1 cellular context compared by ENCODE assay signal in genomic region chr11:93718057-93718563, GRCh38.
TF ChIP-seq lines count a peak whose summit lies in the region.

No MANE protein-coding gene starts in this region.

TF ChIP-seq in K562, 482 proteins besides CTCF, POLR2A, EP300 and RAD21 (continued from another document and continues in another):
- TF ChIP-seq, protein P1, sequence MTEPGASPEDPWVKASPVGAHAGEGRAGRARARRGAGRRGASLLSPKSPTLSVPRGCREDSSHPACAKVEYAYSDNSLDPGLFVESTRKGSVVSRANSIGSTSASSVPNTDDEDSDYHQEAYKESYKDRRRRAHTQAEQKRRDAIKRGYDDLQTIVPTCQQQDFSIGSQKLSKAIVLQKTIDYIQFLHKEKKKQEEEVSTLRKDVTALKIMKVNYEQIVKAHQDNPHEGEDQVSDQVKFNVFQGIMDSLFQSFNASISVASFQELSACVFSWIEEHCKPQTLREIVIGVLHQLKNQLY (CRISPR knock-in tag; conservative IDR thresholded peaks at IDR 0.05), result no peak
- TF ChIP-seq MYNN (IDR thresholded peaks at IDR 0.05), result peak; percentile 90
- no peak for TF ChIP-seq MYNN (CRISPR knock-in tag; IDR thresholded peaks at IDR 0.05)
- 0 out of 2 replicates have a peak, but pooled peaks have one; percentile 5 for TF ChIP-seq ZNF354B (CRISPR knock-in tag; IDR thresholded peaks at IDR 0.05)
- TF ChIP-seq, protein P2, sequence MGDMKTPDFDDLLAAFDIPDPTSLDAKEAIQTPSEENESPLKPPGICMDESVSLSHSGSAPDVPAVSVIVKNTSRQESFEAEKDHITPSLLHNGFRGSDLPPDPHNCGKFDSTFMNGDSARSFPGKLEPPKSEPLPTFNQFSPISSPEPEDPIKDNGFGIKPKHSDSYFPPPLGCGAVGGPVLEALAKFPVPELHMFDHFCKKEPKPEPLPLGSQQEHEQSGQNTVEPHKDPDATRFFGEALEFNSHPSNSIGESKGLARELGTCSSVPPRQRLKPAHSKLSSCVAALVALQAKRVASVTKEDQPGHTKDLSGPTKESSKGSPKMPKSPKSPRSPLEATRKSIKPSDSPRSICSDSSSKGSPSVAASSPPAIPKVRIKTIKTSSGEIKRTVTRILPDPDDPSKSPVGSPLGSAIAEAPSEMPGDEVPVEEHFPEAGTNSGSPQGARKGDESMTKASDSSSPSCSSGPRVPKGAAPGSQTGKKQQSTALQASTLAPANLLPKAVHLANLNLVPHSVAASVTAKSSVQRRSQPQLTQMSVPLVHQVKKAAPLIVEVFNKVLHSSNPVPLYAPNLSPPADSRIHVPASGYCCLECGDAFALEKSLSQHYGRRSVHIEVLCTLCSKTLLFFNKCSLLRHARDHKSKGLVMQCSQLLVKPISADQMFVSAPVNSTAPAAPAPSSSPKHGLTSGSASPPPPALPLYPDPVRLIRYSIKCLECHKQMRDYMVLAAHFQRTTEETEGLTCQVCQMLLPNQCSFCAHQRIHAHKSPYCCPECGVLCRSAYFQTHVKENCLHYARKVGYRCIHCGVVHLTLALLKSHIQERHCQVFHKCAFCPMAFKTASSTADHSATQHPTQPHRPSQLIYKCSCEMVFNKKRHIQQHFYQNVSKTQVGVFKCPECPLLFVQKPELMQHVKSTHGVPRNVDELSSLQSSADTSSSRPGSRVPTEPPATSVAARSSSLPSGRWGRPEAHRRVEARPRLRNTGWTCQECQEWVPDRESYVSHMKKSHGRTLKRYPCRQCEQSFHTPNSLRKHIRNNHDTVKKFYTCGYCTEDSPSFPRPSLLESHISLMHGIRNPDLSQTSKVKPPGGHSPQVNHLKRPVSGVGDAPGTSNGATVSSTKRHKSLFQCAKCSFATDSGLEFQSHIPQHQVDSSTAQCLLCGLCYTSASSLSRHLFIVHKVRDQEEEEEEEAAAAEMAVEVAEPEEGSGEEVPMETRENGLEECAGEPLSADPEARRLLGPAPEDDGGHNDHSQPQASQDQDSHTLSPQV (IDR thresholded peaks at IDR 0.05), result peak; percentile 97
- TF ChIP-seq PKNOX1 (IDR thresholded peaks at IDR 0.05), result peak; percentile 30; the same call in 1 of the 2 replicates
- peak; percentile 57; the same call in 1 of the 2 replicates for TF ChIP-seq EHMT2 (IDR thresholded peaks at IDR 0.05)
- no peak for TF ChIP-seq ZBED1 (IDR thresholded peaks at IDR 0.05)
- TF ChIP-seq ERF (CRISPR knock-in tag; IDR thresholded peaks at IDR 0.05), result no peak
- no peak for TF ChIP-seq PCBP2 (IDR thresholded peaks at IDR 0.05; ENCODE audit: low read depth, low read length, poor library complexity, severe bottlenecking)
- TF ChIP-seq POLR3A (IDR thresholded peaks at IDR 0.05; ENCODE audit: borderline replicate concordance, extremely low read depth, insufficient read depth, insufficient read length), result no peak
- TF ChIP-seq ZNF764 (CRISPR knock-in tag; IDR thresholded peaks at IDR 0.05; ENCODE audit: low read depth), result no peak
- peak; percentile 48 for TF ChIP-seq ZNF134 (CRISPR knock-in tag; conservative IDR thresholded peaks at IDR 0.05)
- TF ChIP-seq ZNF140 (CRISPR knock-in tag; IDR thresholded peaks at IDR 0.05), result no peak
- TF ChIP-seq, protein P3, sequence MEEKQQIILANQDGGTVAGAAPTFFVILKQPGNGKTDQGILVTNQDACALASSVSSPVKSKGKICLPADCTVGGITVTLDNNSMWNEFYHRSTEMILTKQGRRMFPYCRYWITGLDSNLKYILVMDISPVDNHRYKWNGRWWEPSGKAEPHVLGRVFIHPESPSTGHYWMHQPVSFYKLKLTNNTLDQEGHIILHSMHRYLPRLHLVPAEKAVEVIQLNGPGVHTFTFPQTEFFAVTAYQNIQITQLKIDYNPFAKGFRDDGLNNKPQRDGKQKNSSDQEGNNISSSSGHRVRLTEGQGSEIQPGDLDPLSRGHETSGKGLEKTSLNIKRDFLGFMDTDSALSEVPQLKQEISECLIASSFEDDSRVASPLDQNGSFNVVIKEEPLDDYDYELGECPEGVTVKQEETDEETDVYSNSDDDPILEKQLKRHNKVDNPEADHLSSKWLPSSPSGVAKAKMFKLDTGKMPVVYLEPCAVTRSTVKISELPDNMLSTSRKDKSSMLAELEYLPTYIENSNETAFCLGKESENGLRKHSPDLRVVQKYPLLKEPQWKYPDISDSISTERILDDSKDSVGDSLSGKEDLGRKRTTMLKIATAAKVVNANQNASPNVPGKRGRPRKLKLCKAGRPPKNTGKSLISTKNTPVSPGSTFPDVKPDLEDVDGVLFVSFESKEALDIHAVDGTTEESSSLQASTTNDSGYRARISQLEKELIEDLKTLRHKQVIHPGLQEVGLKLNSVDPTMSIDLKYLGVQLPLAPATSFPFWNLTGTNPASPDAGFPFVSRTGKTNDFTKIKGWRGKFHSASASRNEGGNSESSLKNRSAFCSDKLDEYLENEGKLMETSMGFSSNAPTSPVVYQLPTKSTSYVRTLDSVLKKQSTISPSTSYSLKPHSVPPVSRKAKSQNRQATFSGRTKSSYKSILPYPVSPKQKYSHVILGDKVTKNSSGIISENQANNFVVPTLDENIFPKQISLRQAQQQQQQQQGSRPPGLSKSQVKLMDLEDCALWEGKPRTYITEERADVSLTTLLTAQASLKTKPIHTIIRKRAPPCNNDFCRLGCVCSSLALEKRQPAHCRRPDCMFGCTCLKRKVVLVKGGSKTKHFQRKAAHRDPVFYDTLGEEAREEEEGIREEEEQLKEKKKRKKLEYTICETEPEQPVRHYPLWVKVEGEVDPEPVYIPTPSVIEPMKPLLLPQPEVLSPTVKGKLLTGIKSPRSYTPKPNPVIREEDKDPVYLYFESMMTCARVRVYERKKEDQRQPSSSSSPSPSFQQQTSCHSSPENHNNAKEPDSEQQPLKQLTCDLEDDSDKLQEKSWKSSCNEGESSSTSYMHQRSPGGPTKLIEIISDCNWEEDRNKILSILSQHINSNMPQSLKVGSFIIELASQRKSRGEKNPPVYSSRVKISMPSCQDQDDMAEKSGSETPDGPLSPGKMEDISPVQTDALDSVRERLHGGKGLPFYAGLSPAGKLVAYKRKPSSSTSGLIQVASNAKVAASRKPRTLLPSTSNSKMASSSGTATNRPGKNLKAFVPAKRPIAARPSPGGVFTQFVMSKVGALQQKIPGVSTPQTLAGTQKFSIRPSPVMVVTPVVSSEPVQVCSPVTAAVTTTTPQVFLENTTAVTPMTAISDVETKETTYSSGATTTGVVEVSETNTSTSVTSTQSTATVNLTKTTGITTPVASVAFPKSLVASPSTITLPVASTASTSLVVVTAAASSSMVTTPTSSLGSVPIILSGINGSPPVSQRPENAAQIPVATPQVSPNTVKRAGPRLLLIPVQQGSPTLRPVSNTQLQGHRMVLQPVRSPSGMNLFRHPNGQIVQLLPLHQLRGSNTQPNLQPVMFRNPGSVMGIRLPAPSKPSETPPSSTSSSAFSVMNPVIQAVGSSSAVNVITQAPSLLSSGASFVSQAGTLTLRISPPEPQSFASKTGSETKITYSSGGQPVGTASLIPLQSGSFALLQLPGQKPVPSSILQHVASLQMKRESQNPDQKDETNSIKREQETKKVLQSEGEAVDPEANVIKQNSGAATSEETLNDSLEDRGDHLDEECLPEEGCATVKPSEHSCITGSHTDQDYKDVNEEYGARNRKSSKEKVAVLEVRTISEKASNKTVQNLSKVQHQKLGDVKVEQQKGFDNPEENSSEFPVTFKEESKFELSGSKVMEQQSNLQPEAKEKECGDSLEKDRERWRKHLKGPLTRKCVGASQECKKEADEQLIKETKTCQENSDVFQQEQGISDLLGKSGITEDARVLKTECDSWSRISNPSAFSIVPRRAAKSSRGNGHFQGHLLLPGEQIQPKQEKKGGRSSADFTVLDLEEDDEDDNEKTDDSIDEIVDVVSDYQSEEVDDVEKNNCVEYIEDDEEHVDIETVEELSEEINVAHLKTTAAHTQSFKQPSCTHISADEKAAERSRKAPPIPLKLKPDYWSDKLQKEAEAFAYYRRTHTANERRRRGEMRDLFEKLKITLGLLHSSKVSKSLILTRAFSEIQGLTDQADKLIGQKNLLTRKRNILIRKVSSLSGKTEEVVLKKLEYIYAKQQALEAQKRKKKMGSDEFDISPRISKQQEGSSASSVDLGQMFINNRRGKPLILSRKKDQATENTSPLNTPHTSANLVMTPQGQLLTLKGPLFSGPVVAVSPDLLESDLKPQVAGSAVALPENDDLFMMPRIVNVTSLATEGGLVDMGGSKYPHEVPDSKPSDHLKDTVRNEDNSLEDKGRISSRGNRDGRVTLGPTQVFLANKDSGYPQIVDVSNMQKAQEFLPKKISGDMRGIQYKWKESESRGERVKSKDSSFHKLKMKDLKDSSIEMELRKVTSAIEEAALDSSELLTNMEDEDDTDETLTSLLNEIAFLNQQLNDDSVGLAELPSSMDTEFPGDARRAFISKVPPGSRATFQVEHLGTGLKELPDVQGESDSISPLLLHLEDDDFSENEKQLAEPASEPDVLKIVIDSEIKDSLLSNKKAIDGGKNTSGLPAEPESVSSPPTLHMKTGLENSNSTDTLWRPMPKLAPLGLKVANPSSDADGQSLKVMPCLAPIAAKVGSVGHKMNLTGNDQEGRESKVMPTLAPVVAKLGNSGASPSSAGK (IDR thresholded peaks at IDR 0.05), result peak; percentile 49; the same call in 1 of the 2 replicates
- peak; percentile 90 for TF ChIP-seq NBN (IDR thresholded peaks at IDR 0.05; ENCODE audit: low read depth)
- no peak for TF ChIP-seq ZNF696 (CRISPR knock-in tag; conservative IDR thresholded peaks at IDR 0.05)
- TF ChIP-seq IRF1 (CRISPR knock-in tag; IDR thresholded peaks at IDR 0.05; ENCODE audit: borderline replicate concordance), result no peak
- TF ChIP-seq ZNF589 (CRISPR knock-in tag; IDR thresholded peaks at IDR 0.05; ENCODE audit: low read depth), result peak; percentile 97
- peak; percentile 46 for TF ChIP-seq SMARCB1 (IDR thresholded peaks at IDR 0.05; ENCODE audit: insufficient read length, low read depth)
- TF ChIP-seq EP400 (IDR thresholded peaks at IDR 0.05), result peak; percentile 75
- no peak for TF ChIP-seq ZFPM2 (CRISPR knock-in tag; IDR thresholded peaks at IDR 0.05)
- TF ChIP-seq KLF16 (IDR thresholded peaks at IDR 0.05), result peak; percentile 89
- TF ChIP-seq, protein P4, sequence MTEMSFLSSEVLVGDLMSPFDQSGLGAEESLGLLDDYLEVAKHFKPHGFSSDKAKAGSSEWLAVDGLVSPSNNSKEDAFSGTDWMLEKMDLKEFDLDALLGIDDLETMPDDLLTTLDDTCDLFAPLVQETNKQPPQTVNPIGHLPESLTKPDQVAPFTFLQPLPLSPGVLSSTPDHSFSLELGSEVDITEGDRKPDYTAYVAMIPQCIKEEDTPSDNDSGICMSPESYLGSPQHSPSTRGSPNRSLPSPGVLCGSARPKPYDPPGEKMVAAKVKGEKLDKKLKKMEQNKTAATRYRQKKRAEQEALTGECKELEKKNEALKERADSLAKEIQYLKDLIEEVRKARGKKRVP (CRISPR knock-in tag; IDR thresholded peaks at IDR 0.05), result peak; percentile 73
- TF ChIP-seq SMC3 (conservative IDR thresholded peaks at IDR 0.05; ENCODE audit: insufficient read depth, low read depth, low read length), result no peak
- TF ChIP-seq, protein P5, sequence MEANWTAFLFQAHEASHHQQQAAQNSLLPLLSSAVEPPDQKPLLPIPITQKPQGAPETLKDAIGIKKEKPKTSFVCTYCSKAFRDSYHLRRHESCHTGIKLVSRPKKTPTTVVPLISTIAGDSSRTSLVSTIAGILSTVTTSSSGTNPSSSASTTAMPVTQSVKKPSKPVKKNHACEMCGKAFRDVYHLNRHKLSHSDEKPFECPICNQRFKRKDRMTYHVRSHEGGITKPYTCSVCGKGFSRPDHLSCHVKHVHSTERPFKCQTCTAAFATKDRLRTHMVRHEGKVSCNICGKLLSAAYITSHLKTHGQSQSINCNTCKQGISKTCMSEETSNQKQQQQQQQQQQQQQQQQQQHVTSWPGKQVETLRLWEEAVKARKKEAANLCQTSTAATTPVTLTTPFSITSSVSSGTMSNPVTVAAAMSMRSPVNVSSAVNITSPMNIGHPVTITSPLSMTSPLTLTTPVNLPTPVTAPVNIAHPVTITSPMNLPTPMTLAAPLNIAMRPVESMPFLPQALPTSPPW (CRISPR knock-in tag; IDR thresholded peaks at IDR 0.05), result peak; percentile 51
- no peak for TF ChIP-seq HNRNPL (IDR thresholded peaks at IDR 0.05; ENCODE audit: low read depth, low read length)
- peak; percentile 88 for TF ChIP-seq CBFA2T2 (conservative IDR thresholded peaks at IDR 0.05)
- no peak for TF ChIP-seq CEBPB (tag; IDR thresholded peaks at IDR 0.05)
- TF ChIP-seq, protein P6, sequence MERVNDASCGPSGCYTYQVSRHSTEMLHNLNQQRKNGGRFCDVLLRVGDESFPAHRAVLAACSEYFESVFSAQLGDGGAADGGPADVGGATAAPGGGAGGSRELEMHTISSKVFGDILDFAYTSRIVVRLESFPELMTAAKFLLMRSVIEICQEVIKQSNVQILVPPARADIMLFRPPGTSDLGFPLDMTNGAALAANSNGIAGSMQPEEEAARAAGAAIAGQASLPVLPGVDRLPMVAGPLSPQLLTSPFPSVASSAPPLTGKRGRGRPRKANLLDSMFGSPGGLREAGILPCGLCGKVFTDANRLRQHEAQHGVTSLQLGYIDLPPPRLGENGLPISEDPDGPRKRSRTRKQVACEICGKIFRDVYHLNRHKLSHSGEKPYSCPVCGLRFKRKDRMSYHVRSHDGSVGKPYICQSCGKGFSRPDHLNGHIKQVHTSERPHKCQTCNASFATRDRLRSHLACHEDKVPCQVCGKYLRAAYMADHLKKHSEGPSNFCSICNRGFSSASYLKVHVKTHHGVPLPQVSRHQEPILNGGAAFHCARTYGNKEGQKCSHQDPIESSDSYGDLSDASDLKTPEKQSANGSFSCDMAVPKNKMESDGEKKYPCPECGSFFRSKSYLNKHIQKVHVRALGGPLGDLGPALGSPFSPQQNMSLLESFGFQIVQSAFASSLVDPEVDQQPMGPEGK (CRISPR knock-in tag; IDR thresholded peaks at IDR 0.05; ENCODE audit: borderline replicate concordance), result no peak
- no peak for TF ChIP-seq THAP12 (CRISPR knock-in tag; IDR thresholded peaks at IDR 0.05)
